Comparison of ENCODE assay signal across 9 cellular contexts in the genomic region with DNA sequence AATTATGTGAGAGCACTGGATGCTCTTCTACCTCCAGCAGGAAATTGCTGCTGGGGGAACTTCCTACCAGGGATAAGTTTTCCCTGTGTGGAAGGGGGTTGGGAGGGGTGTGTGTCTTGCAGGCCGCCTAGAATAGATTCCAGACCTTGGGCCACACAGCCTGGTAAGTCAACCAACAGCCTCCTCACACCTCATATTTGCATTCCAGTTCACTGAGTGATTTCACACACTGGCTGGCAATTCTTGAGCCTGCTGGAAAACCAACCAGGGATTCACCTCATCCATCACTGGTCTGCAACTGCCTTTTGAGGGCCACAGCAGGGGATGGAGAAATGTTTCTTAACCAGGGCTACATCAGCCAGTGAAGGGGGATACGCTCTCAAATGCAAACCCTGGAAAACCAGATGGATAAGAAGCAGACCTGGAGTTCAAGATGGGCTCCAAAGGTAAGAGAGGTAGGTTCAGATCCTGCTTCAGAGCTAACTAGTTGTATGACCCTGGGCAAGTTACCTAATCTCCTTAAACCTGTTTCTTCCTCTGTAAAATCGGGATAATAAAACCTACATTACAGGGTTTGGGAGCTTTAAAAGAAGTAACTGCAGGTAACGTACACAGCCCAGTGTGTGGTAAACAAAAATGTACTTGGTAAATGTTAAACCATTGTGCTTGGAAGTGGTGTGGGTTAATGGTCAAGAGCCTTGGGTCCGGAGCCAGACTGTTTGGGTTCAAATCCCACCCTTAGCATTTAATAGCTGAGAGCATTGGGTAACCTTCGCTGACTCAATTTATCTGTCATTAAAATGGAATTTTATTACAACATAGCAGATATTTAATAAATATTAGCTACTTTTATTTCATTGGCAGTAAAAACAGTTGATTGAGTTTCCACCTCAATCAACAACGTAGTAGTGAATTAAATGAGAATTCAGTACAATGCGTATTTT. TPM values are rescaled to one million over a fixed set of nuclear protein-coding genes. Genes with fewer than 3 reads are reported as not detected.
A peak's percentile ranks its signal among the peaks of the same experiment; 100 is the strongest.
DNase-seq lines count a peak whose midpoint lies in the region; ATAC-seq and TF ChIP-seq lines count a peak whose summit lies in the region.
"Had no signal": no experiment of that assay in that cellular context is flagged by ENCODE, and none has a peak within 500 bp of the region (broad histone marks: within the 10 kb centered on the region; RNA-seq: fewer than 3 reads in every experiment).

No MANE protein-coding gene starts in this region.

- no peaks in the 10 kb centered on the region for H4K20me1 ChIP-seq in MM.1S (ENCODE audit: insufficient read depth, low read length)

- H3K27me3 Mint-ChIP-seq in brain: peaks cover 9% of the 10 kb centered on the region

- DNase-seq in iPS-NIHi7 (ENCODE audit: extremely low spot score) (peak; percentile 44), MM.1S (no peak), NCI-H1417 treated with DMSO at 0.1 percent for 48 hours (lab: John Stamatoyannopoulos, UW) (no peak)
- DNase-seq in stimulated activated effector memory CD8-positive, alpha-beta T cell treated with anti-CD3 and anti-CD28 coated beads, Interleukin-12 subunit alpha, Interleukin-12 subunit beta, amount 100 ng/mL, for 72 hours (ENCODE audit: low spot score in 2 of 2): no peak
- DNase-seq in activated T-cell treated with anti-CD3 and anti-CD28 coated beads, Interleukin-2, amount 50 U/mL, for 1 hour: no peak
- DNase-seq: NCI-H2107 had no signal

- H3K4me3 Mint-ChIP-seq in brain: peak overlapping the region; percentile 90 to 95 (median 94)
- peak overlapping the region; percentile 65 for H3K4me3 Mint-ChIP-seq in stimulated activated effector memory CD8-positive, alpha-beta T cell treated with anti-CD3 and anti-CD28 coated beads, Interleukin-12 subunit alpha, Interleukin-12 subunit beta, amount 100 ng/mL, for 72 hours

- H3K79me2 ChIP-seq in MM.1S (ENCODE audit: low read length): no peaks in the 10 kb centered on the region

- peaks cover 12% of the 10 kb centered on the region for H3K36me3 Mint-ChIP-seq in brain
- H3K36me3 Mint-ChIP-seq in stimulated activated effector memory CD8-positive, alpha-beta T cell treated with anti-CD3 and anti-CD28 coated beads, Interleukin-12 subunit alpha, Interleukin-12 subunit beta, amount 100 ng/mL, for 72 hours: no peaks in the 10 kb centered on the region

- H3K9ac ChIP-seq in MM.1S (ENCODE audit: low read length): no peak overlapping the region

- H3K27ac Mint-ChIP-seq in brain: peak overlapping the region in 4 of 5 experiments; percentile 89 to 97 (median 94)
- no peak overlapping the region for H3K27ac Mint-ChIP-seq in stimulated activated effector memory CD8-positive, alpha-beta T cell treated with anti-CD3 and anti-CD28 coated beads, Interleukin-12 subunit alpha, Interleukin-12 subunit beta, amount 100 ng/mL, for 72 hours

- H3K36me3 ChIP-seq in HEK293 (ENCODE audit: control insufficient read depth in 2 of 2, insufficient read depth in 1 of 2, low read length in 2 of 2): peaks cover 0 to 29% of the 10 kb centered on the region in 2 experiments; a peak in 1 of 3 replicates
- no peaks in the 10 kb centered on the region for H3K36me3 ChIP-seq in MM.1S (replicated peaks; ENCODE audit: insufficient read depth, low read length)

- no peaks in the 10 kb centered on the region for H3K9me2 ChIP-seq in MM.1S (replicated peaks; ENCODE audit: insufficient read depth, low read length)

- no peak overlapping the region for H2AFZ ChIP-seq in MM.1S (ENCODE audit: low read length)

- H3F3A ChIP-seq in MM.1S (ENCODE audit: insufficient read depth, low read length): no peaks in the 10 kb centered on the region

- POLR2A ChIA-PET in HEK293 (lab: Yijun Ruan, JAX): interaction anchor here (1.4 kb wide), 1 partner anchor 10 kb away, joined by 3 read pairs; no protein-coding TSS in a partner anchor

- H3K27me3 ChIP-seq in MM.1S (replicated peaks; ENCODE audit: insufficient read depth, low read length): no peaks in the 10 kb centered on the region

- ATAC-seq in stimulated activated effector memory CD8-positive, alpha-beta T cell treated with anti-CD3 and anti-CD28 coated beads, Interleukin-12 subunit alpha, Interleukin-12 subunit beta, amount 100 ng/mL, for 72 hours: no peak
- no peak for ATAC-seq in GM21737 (IDR thresholded peaks at IDR 0.05; ENCODE audit: unreplicated experiment)

- H3K9me3 ChIP-seq in HEK293 (ENCODE audit: control insufficient read depth, insufficient read depth, low read depth, low read length): no peaks in the 10 kb centered on the region
- no peaks in the 10 kb centered on the region for H3K9me3 ChIP-seq in MM.1S (replicated peaks; ENCODE audit: insufficient read depth, low read length)

- H3K4me1 Mint-ChIP-seq in brain: peaks cover 70% of the 10 kb centered on the region
- peaks cover 7% of the 10 kb centered on the region for H3K4me1 Mint-ChIP-seq in stimulated activated effector memory CD8-positive, alpha-beta T cell treated with anti-CD3 and anti-CD28 coated beads, Interleukin-12 subunit alpha, Interleukin-12 subunit beta, amount 100 ng/mL, for 72 hours

- CTCF ChIA-PET in HEK293 (lab: Yijun Ruan, JAX): interaction anchor here (0.6 to 1.5 kb wide), 3 partner anchors 31 to 247 kb away, joined by 3 to 6 read pairs (median 3); no protein-coding TSS in a partner anchor

- TF ChIP-seq CTCF in HEK293 (tag by site-specific recombination; IDR thresholded peaks at IDR 0.05): no peak
- no peak for TF ChIP-seq CTCF in brain (conservative IDR thresholded peaks at IDR 0.05)
- no peak for TF ChIP-seq CTCF in MM.1S (IDR thresholded peaks at IDR 0.05; ENCODE audit: low read length)

- H3K4me1 ChIP-seq in HEK293 (ENCODE audit: control insufficient read depth, insufficient read depth, low read length): peaks cover 7% of the 10 kb centered on the region; the same call in 1 of the 2 replicates
- H3K4me1 ChIP-seq in MM.1S (ENCODE audit: low read length): no peaks in the 10 kb centered on the region

- no peak overlapping the region for H3K4me2 ChIP-seq in MM.1S (ENCODE audit: low read depth, low read length)

- H3K27ac ChIP-seq in HEK293 (ENCODE audit: extremely low read depth, low read depth, low read length) (no peak overlapping the region; the same call in 1 of the 2 replicates), MM.1S (ENCODE audit: low read length) (no peak overlapping the region)

- peak overlapping the region; percentile 79 for H3K4me3 ChIP-seq in HEK293 (ENCODE audit: low read depth, low read length)
- no peak overlapping the region for H3K4me3 ChIP-seq in MM.1S (ENCODE audit: low read length)

- H3K9me3 Mint-ChIP-seq in brain: peaks cover 0 to 3% (median 2%) of the 10 kb centered on the region in 5 experiments
- no peaks in the 10 kb centered on the region for H3K9me3 Mint-ChIP-seq in stimulated activated effector memory CD8-positive, alpha-beta T cell treated with anti-CD3 and anti-CD28 coated beads, Interleukin-12 subunit alpha, Interleukin-12 subunit beta, amount 100 ng/mL, for 72 hours

TF ChIP-seq in HEK293, 187 proteins besides CTCF, POLR2A, EP300 and RAD21:
- TF ChIP-seq ZNF600 (tag by site-specific recombination; IDR thresholded peaks at IDR 0.05) (peak; percentile 41), FEZF1 (tag by site-specific recombination; IDR thresholded peaks at IDR 0.05) (0 out of 2 replicates have a peak, but pooled peaks have one; percentile 20)
- TF ChIP-seq, protein P1, sequence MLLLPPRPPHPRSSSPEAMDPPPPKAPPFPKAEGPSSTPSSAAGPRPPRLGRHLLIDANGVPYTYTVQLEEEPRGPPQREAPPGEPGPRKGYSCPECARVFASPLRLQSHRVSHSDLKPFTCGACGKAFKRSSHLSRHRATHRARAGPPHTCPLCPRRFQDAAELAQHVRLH (tag by site-specific recombination; IDR thresholded peaks at IDR 0.05): no peak

RNA-seq across cellular contexts. Expression of a gene that starts 1.8 kb away (rescaled TPM):
- 22.5 TPM for polyA plus RNA-seq in brain (ENCODE audit: insufficient read depth, low read depth, low replicate concordance)
